Comparison of ENCODE assay signal across 22 cellular contexts in the genomic region with DNA sequence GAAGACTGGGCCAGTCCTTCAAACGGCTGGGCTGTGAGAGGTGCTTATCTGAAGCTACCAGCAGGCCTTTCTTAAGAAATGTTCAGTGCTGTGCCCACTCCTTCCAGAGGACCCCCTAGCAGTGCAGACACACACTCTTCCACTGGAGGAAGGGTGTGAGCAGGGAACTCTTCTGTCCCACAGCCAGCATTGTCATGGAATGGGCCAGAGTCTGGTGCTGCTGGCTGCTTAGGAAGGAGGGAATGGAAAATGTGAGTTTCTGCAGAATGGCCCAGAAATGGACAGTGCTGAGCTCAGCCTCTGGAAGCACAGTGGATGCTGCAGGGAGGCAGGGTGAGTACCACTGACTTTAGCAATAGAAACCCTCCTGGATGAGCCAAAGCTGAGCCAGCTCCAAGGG.
"Had no signal": no experiment of that assay in that cellular context is flagged by ENCODE, and none has a peak within 500 bp of the region (broad histone marks: within the 10 kb centered on the region; RNA-seq: fewer than 3 reads in every experiment).

No MANE protein-coding gene starts in this region.

- H3K4me3 ChIP-seq: dorsolateral prefrontal cortex, gastrocnemius medialis, mucosa of descending colon, thoracic aorta, vagina had no signal

- H3K27ac ChIP-seq: dorsolateral prefrontal cortex, gastrocnemius medialis, thoracic aorta, vagina had no signal

- H3K4me1 ChIP-seq: gastrocnemius medialis, vagina had no signal

- FAIRE-seq: colon, keratinocyte had no signal

- H3K27me3 ChIP-seq: dorsolateral prefrontal cortex, gastrocnemius medialis, vagina had no signal

- ATAC-seq: activated T-cell treated with anti-CD3 and anti-CD28 coated beads, Interleukin-2, amount 50 U/mL, for 4 hours; activated T-helper 17 cell treated with anti-CD3 and anti-CD28 coated beads, Interleukin-2, amount 50 U/mL, for 72 hours; gastrocnemius medialis; left colon; mucosa of descending colon; WTC11 had no signal

- H3K36me3 ChIP-seq: gastrocnemius medialis, thoracic aorta, vagina had no signal

- DNase-seq: activated CD4-positive, alpha-beta memory T cell treated with anti-CD3 and anti-CD28 coated beads, Interleukin-2, amount 10 ng/mL, durations not matched to agents 7 days and 5 days; activated CD4-positive, alpha-beta T cell treated with anti-CD3 and anti-CD28 coated beads for 1 hour; activated CD4-positive, alpha-beta T cell treated with anti-CD3 and anti-CD28 coated beads, Interleukin-2, amount 10 ng/mL, durations not matched to agents 7 days and 5 days; activated gamma-delta T cell treated with Interleukin-2 at 50 U/mL for 16 hours; activated naive CD4-positive, alpha-beta T cell treated with anti-CD3 and anti-CD28 coated beads, Interleukin-2, amount 50 U/mL, for 16 hours; activated T-cell treated with anti-CD3 and anti-CD28 coated beads, Interleukin-2, amount 50 U/mL, for 4 hours; amniotic stem cell; dorsolateral prefrontal cortex; effector memory CD4-positive, alpha-beta T cell; gastrocnemius medialis; glutamatergic neuron; hippocampal formation; left colon; stimulated activated CD4-positive, alpha-beta T cell treated with anti-CD3 and anti-CD28 coated beads, Interleukin-4, amount 100 ng/mL, for 1 hour; T-helper 2 cell had no signal

- H3K9me3 ChIP-seq: gastrocnemius medialis, mucosa of descending colon, vagina had no signal
